Comparison of ENCODE assay signal across 9 cellular contexts in genomic region chr3:73622135-73622534, GRCh38. TPM values are rescaled to one million over a fixed set of nuclear protein-coding genes. Genes with fewer than 3 reads are reported as not detected.
DNase-seq lines count a peak whose midpoint lies in the region; ATAC-seq, FAIRE-seq and TF ChIP-seq lines count a peak whose summit lies in the region.
"Had no signal": no experiment of that assay in that cellular context is flagged by ENCODE, and none has a peak within 500 bp of the region (broad histone marks: within the 10 kb centered on the region; RNA-seq: fewer than 3 reads in every experiment).

No MANE protein-coding gene starts in this region.

- peaks cover 55% of the 10 kb centered on the region for H3K4me1 Mint-ChIP-seq in type B pancreatic cell (ENCODE audit: unreplicated experiment)
- H3K4me1 Mint-ChIP-seq in activated naive CD4-positive, alpha-beta T cell treated with anti-CD3 and anti-CD28 coated beads for 36 hours (ENCODE audit: low read depth): no peaks in the 10 kb centered on the region

- no TSS peak for BruUV-seq in mammary epithelial cell (replicated peaks; lab: Mats Ljungman, UMichigan)
- no TSS peak for BruUV-seq in HepG2 (replicated peaks; lab: Mats Ljungman, UMichigan)

- intact Hi-C loops in mammary epithelial cell (cut with micrococcal nuclease) (loop anchor here (5.0 kb wide), 1 partner anchor 145 kb away; no protein-coding TSS in a partner anchor), HepG2 (cut with micrococcal nuclease; ENCODE audit: unreplicated experiment) (no loop called here)
- intact Hi-C loops in activated naive CD4-positive, alpha-beta T cell treated with anti-CD3 and anti-CD28 coated beads for 36 hours (cut with micrococcal nuclease): no loop called here

- in situ Hi-C loops in mammary epithelial cell (cut with MboI; ENCODE audit: low sequenced_read_pairs in 2 of 2): no loop called here
- in situ Hi-C loops in HepG2 (cut with HindIII; ENCODE audit: extremely low pct_ligation_motif_present, low pct_unique_long_range_greater_than_20kb): no loop called here

- dilution Hi-C loops in mammary epithelial cell (cut with HindIII; ENCODE audit: low sequenced_read_pairs): no loop called here

- WGBS in mammary epithelial cell (ENCODE audit: low coverage, missing lambda C conversion rate): 15% methylated on average over 5 of the region's 6 CpGs
- 0% methylated on average over 3 of the region's 6 CpGs for WGBS in HepG2 (ENCODE audit: low lambda C conversion rate)

- H2AFZ ChIP-seq in mammary epithelial cell (ENCODE audit: low read depth, low read length): peak overlapping the region; percentile 73
- H2AFZ ChIP-seq in HepG2 (ENCODE audit: low read length): no peak overlapping the region

- H3K27ac Mint-ChIP-seq in type B pancreatic cell: peak overlapping the region; percentile 44
- no peak overlapping the region for H3K27ac Mint-ChIP-seq in activated naive CD4-positive, alpha-beta T cell treated with anti-CD3 and anti-CD28 coated beads for 36 hours
- H3K27ac Mint-ChIP-seq: activated naive CD8-positive, alpha-beta T cell had no signal

- peak overlapping the region; percentile 63 for H3K4me2 ChIP-seq in mammary epithelial cell (ENCODE audit: insufficient read depth, low read depth, low read length)
- peak overlapping the region; percentile 37 for H3K4me2 ChIP-seq in HepG2 (ENCODE audit: low read depth, low read length)

- H3K4me1 ChIP-seq in mammary epithelial cell (ENCODE audit: insufficient read depth, low read length) (peaks cover 23% of the 10 kb centered on the region), HepG2 (ENCODE audit: insufficient read depth, low read length) (peaks cover 26% of the 10 kb centered on the region)

- no peaks in the 10 kb centered on the region for H3K9me3 Mint-ChIP-seq in type B pancreatic cell
- H3K9me3 Mint-ChIP-seq in activated naive CD4-positive, alpha-beta T cell treated with anti-CD3 and anti-CD28 coated beads for 36 hours: no peaks in the 10 kb centered on the region

- no peak for TF ChIP-seq RAD21 in HepG2 (CRISPR knock-in tag; IDR thresholded peaks at IDR 0.05)

- peaks cover 21% of the 10 kb centered on the region for H3K27me3 Mint-ChIP-seq in type B pancreatic cell
- H3K27me3 Mint-ChIP-seq in activated naive CD4-positive, alpha-beta T cell treated with anti-CD3 and anti-CD28 coated beads for 36 hours (ENCODE audit: low read depth): peaks cover 19% of the 10 kb centered on the region

- H3K79me2 ChIP-seq in mammary epithelial cell (ENCODE audit: insufficient read depth, low read length) (no peaks in the 10 kb centered on the region), HepG2 (ENCODE audit: insufficient read depth, low read length) (no peaks in the 10 kb centered on the region)

- DNase-seq in NCI-H1694 (lab: John Stamatoyannopoulos, UW): peak; percentile 17
- DNase-seq in mammary epithelial cell: no peak
- peak; percentile 3 for DNase-seq in HepG2 (ENCODE audit: low spot score)
- no peak for DNase-seq in type B pancreatic cell (ENCODE audit: extremely low spot score, unreplicated experiment)
- DNase-seq in GM20000 (ENCODE audit: low spot score): no peak
- DNase-seq in activated naive CD4-positive, alpha-beta T cell treated with anti-CD3 and anti-CD28 coated beads for 36 hours: no peak

- H3K27me3 ChIP-seq in mammary epithelial cell (ENCODE audit: insufficient read depth, low read length) (no peaks in the 10 kb centered on the region), HepG2 (ENCODE audit: control insufficient read depth in 1 of 2, insufficient read depth in 2 of 2, low read length in 2 of 2) (peaks cover 6 to 24% of the 10 kb centered on the region in 2 experiments; a peak in 4 of 5 replicates)

- H3K27ac ChIP-seq in mammary epithelial cell (ENCODE audit: insufficient read depth, low read depth, low read length): no peak overlapping the region
- H3K27ac ChIP-seq in HepG2 (ENCODE audit: extremely low read length, insufficient read depth, low read length): no peak overlapping the region

- no peak for TF ChIP-seq EP300 in HepG2 (IDR thresholded peaks at IDR 0.05; ENCODE audit: low read depth in 2 of 2, low read length in 2 of 2)
- TF ChIP-seq EP300 in HepG2 (CRISPR knock-in tag; IDR thresholded peaks at IDR 0.05; ENCODE audit: borderline replicate concordance): no peak

- H3K4me3 ChIP-seq in mammary epithelial cell (replicated peaks in 1 of 3; ENCODE audit: insufficient read depth in 1 of 3, low read depth in 2 of 3, low read length in 3 of 3) (peak overlapping the region in 1 of 3 experiments; percentile 3), HepG2 (replicated peaks in 1 of 3; ENCODE audit: insufficient read depth in 1 of 3, low read depth in 2 of 3, low read length in 3 of 3) (no peak overlapping the region; a peak in 1 of 6 replicates)

- ATAC-seq in HepG2 (peak; percentile 81), HG03175 (IDR thresholded peaks at IDR 0.05; ENCODE audit: unreplicated experiment) (no peak), GM19328 (IDR thresholded peaks at IDR 0.05; ENCODE audit: unreplicated experiment) (no peak)

- POLR2A ChIA-PET in HepG2 (lab: Yijun Ruan, JAX): no interaction called here

- H3K9ac ChIP-seq in mammary epithelial cell (ENCODE audit: insufficient read depth, low read length) (no peak overlapping the region), HepG2 (ENCODE audit: insufficient read depth, low read depth, low read length) (no peak overlapping the region)

- CTCF ChIA-PET in mammary epithelial cell (lab: Charles Lee; ENCODE audit: low non-redundant PET): interaction anchor here (0.8 kb wide), 1 partner anchor 114 kb away, joined by 9 read pairs; no protein-coding TSS in a partner anchor
- CTCF ChIA-PET in HepG2 (lab: Yijun Ruan, JAX; ENCODE audit: low intra/inter-chr PET ratio, low total read pairs): no interaction called here
- CTCF ChIA-PET in activated naive CD4-positive, alpha-beta T cell treated with anti-CD3 and anti-CD28 coated beads for 36 hours (lab: Charles Lee): no interaction called here

- H3K36me3 Mint-ChIP-seq in type B pancreatic cell: peaks cover 5% of the 10 kb centered on the region
- no peaks in the 10 kb centered on the region for H3K36me3 Mint-ChIP-seq in activated naive CD4-positive, alpha-beta T cell treated with anti-CD3 and anti-CD28 coated beads for 36 hours (ENCODE audit: low read depth)
- H3K36me3 Mint-ChIP-seq: activated naive CD8-positive, alpha-beta T cell had no signal

- H3K36me3 ChIP-seq in mammary epithelial cell (ENCODE audit: insufficient read depth, low read length) (no peaks in the 10 kb centered on the region), HepG2 (replicated peaks in 1 of 2; ENCODE audit: control insufficient read depth in 1 of 2, insufficient read depth in 2 of 2, low read length in 2 of 2) (no peaks in the 10 kb centered on the region)

- H3K9me3 ChIP-seq in mammary epithelial cell (replicated peaks; ENCODE audit: insufficient read depth, low read length) (no peaks in the 10 kb centered on the region), HepG2 (ENCODE audit: low read length) (no peaks in the 10 kb centered on the region)

- FAIRE-seq in HepG2 (lab: Jason Lieb, UNC): no peak

- peak overlapping the region; percentile 93 for H3K4me3 Mint-ChIP-seq in type B pancreatic cell
- no peak overlapping the region for H3K4me3 Mint-ChIP-seq in activated naive CD4-positive, alpha-beta T cell treated with anti-CD3 and anti-CD28 coated beads for 36 hours
- H3K4me3 Mint-ChIP-seq: activated naive CD8-positive, alpha-beta T cell had no signal

- TF ChIP-seq CTCF in mammary epithelial cell (conservative IDR thresholded peaks at IDR 0.05 in 1 of 2, IDR thresholded peaks at IDR 0.05 in 1 of 2; ENCODE audit: extremely low read depth in 1 of 2, insufficient read depth in 1 of 2, low read depth in 1 of 2, low read length in 2 of 2): no peak
- no peak for TF ChIP-seq CTCF in HepG2 (CRISPR knock-in tag; IDR thresholded peaks at IDR 0.05)
- no peak for TF ChIP-seq CTCF in type B pancreatic cell (conservative IDR thresholded peaks at IDR 0.05)
- TF ChIP-seq CTCF in GM20000 (IDR thresholded peaks at IDR 0.05; ENCODE audit: extremely low read depth, missing control alignments): no peak

- no peak for TF ChIP-seq POLR2A in HepG2 (IDR thresholded peaks at IDR 0.05; ENCODE audit: insufficient read depth in 1 of 2, low read depth in 2 of 2, low read length in 2 of 2)

- no peaks in the 10 kb centered on the region for H4K20me1 ChIP-seq in mammary epithelial cell (ENCODE audit: insufficient read depth, low read length)
- H4K20me1 ChIP-seq in HepG2 (ENCODE audit: insufficient read depth, low read length): no peaks in the 10 kb centered on the region

TF ChIP-seq in HepG2, 621 proteins besides CTCF, POLR2A, EP300 and RAD21 (continues in another document):
- TF ChIP-seq PLRG1 (conservative IDR thresholded peaks at IDR 0.05): no peak
- TF ChIP-seq ZNF292 (CRISPR knock-in tag; IDR thresholded peaks at IDR 0.05; ENCODE audit: borderline replicate concordance, low read depth): peak; percentile 29; the same call in 1 of the 2 replicates
- no peak for TF ChIP-seq FOXM1 (CRISPR knock-in tag; IDR thresholded peaks at IDR 0.05)

RNA-seq across cellular contexts. Expression of gene PDZRN3, which starts 2.6 kb away (rescaled TPM):
- total RNA-seq in mammary epithelial cell (10 to 100 TPM in 1 of 2 donors, 1 to 10 TPM in 1; 3.9 to 14.3 TPM), HepG2 (2016; rRNA removed; fragmentation: Illumina TruSeq; extraction: Trizol) (not detected in 2 replicates), type B pancreatic cell (ENCODE audit: low replicate concordance) (18.1 and 58.6 TPM in 2 replicates)
- polyA plus RNA-seq in mammary epithelial cell (0.95 TPM), HepG2 (2011; rRNA removed) (not detected in 2 replicates)
- polyA minus RNA-seq in mammary epithelial cell: 2.0 TPM
- total RNA-seq in HepG2 (2016; cell fraction: cytosol; rRNA removed; fragmentation: Illumina TruSeq; extraction: Trizol; ENCODE audit: low read depth): not detected in 2 replicates
- total RNA-seq in HepG2 (2016; cell fraction: insoluble cytoplasmic fraction; rRNA removed; fragmentation: Illumina TruSeq; extraction: Trizol): not detected in 2 replicates
- total RNA-seq in HepG2 (2016; cell fraction: membrane; rRNA removed; fragmentation: Illumina TruSeq; extraction: Trizol): not detected in 2 replicates
- total RNA-seq in HepG2 (2016; cell fraction: nucleus; rRNA removed; fragmentation: Illumina TruSeq; extraction: Trizol): not detected in 2 replicates
- not detected in 2 replicates for polyA plus RNA-seq in HepG2 (2011; cell fraction: cytosol; rRNA removed)
- not detected in 2 replicates for polyA plus RNA-seq in HepG2 (2011; cell fraction: nucleus; rRNA removed)
- not detected in 2 replicates for polyA plus RNA-seq in HepG2 (2012)
- polyA plus RNA-seq in HepG2 (2016; cell fraction: cytosol; fragmentation: Illumina TruSeq; extraction: Trizol; ENCODE audit: low read depth): not detected in 2 replicates
- not detected in 2 replicates for polyA plus RNA-seq in HepG2 (2016; cell fraction: insoluble cytoplasmic fraction; fragmentation: Illumina TruSeq; extraction: Trizol; ENCODE audit: low read depth)
- polyA plus RNA-seq in HepG2 (2016; cell fraction: membrane; fragmentation: Illumina TruSeq; extraction: Trizol; ENCODE audit: low read depth): not detected in 2 replicates
- polyA plus RNA-seq in HepG2 (2016; cell fraction: nucleus; fragmentation: Illumina TruSeq; extraction: Trizol; ENCODE audit: insufficient read depth, low read depth): not detected in 2 replicates
- not detected in 2 replicates for polyA minus RNA-seq in HepG2 (2011; rRNA and poly(A)+ RNA removed; ENCODE audit: low replicate concordance)
- not detected in 2 replicates for polyA minus RNA-seq in HepG2 (2011; cell fraction: cytosol; rRNA and poly(A)+ RNA removed)
- polyA minus RNA-seq in HepG2 (2011; cell fraction: nucleus; rRNA and poly(A)+ RNA removed): not detected in 2 replicates
- total RNA-seq in activated naive CD4-positive, alpha-beta T cell treated with anti-CD3 and anti-CD28 coated beads for 36 hours: not detected

Comparison
In these comparisons a context has a peak if more than half of its experiments do, and no peak if none do; other contexts are left out.
1. DNase-seq: peak in NCI-H1694 (single experiment) and HepG2 (single experiment); none in mammary epithelial cell (single experiment), type B pancreatic cell (single experiment), GM20000 (single experiment) and activated naive CD4-positive, alpha-beta T cell treated with anti-CD3 and anti-CD28 coated beads for 36 hours (single experiment).